In the genomic region with DNA sequence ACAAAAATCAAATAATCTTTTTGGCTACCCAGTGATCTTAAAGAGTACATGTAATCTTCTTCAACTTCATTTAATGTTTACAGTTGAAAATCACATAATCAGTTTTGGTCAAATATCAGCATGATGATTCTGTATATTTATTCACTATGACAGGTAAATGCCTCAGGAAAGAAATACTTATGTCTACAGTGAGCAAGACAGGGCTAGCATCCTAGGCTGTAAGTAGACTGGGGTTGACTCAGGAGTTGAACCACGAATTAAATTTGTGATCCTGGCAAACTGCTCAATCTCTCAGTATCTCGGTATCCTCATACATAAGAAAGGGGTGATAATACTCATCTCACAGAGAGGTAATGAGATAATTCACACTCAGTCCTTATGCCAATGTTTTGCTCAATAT, we compare ENCODE assay signal across 14 cellular contexts.
"Had no signal": no experiment of that assay in that cellular context is flagged by ENCODE, and none has a peak within 500 bp of the region (broad histone marks: within the 10 kb centered on the region; RNA-seq: fewer than 3 reads in every experiment).

No MANE protein-coding gene starts in this region.

- H3K79me2 ChIP-seq: hepatocyte had no signal

- H3K4me2 ChIP-seq: hepatocyte had no signal

- H3K27ac ChIP-seq: hepatocyte, right atrium auricular region, sigmoid colon, skin epidermis, stomach, thoracic aorta, transverse colon had no signal

- H3K9me3 ChIP-seq: right atrium auricular region, sigmoid colon, stomach, thoracic aorta, transverse colon had no signal

- H2AFZ ChIP-seq: hepatocyte had no signal

- FAIRE-seq: endometrium had no signal

- H3K4me3 ChIP-seq: hepatocyte, right atrium auricular region, sigmoid colon, skin epidermis, stomach, thoracic aorta, transverse colon had no signal

- ATAC-seq: natural killer cell had no signal

- H3K36me3 ChIP-seq: right atrium auricular region, sigmoid colon, stomach, thoracic aorta, transverse colon had no signal

- H3K4me1 ChIP-seq: right atrium auricular region, sigmoid colon, stomach, transverse colon had no signal

- DNase-seq: effector memory CD4-positive, alpha-beta T cell; foreskin melanocyte; natural killer cell; sigmoid colon; stimulated activated CD4-positive, alpha-beta T cell treated with anti-CD3 and anti-CD28 coated beads, Interleukin-12 subunit alpha, Interleukin-12 subunit beta, amount 100 ng/mL, for 4 hours; stimulated activated naive CD4-positive, alpha-beta T cell; stomach; substantia nigra; transverse colon had no signal

- H3K27me3 ChIP-seq: hepatocyte, right atrium auricular region, sigmoid colon, stomach, transverse colon had no signal
